1 cellular context compared by ENCODE assay signal in genomic region chr17:18314059-18314730, GRCh38.
TF ChIP-seq lines count a peak whose summit lies in the region.

No MANE protein-coding gene starts in this region.

TF ChIP-seq in HepG2, 621 proteins besides CTCF, POLR2A, EP300 and RAD21 (continues in another document):
- TF ChIP-seq MIER2 (CRISPR knock-in tag; IDR thresholded peaks at IDR 0.05): no peak
- no peak for TF ChIP-seq RBFOX2 (IDR thresholded peaks at IDR 0.05; ENCODE audit: low read depth, low read length)
- TF ChIP-seq ZNF577 (CRISPR knock-in tag; IDR thresholded peaks at IDR 0.05; ENCODE audit: borderline replicate concordance, low read depth): no peak
- 0 out of 2 replicates have a peak, but pooled peaks have one; percentile 40 for TF ChIP-seq ZNF761 (CRISPR knock-in tag; conservative IDR thresholded peaks at IDR 0.05)
- no peak for TF ChIP-seq SRSF9 (IDR thresholded peaks at IDR 0.05; ENCODE audit: borderline replicate concordance, insufficient read depth, low read depth, low read length, poor library complexity, severe bottlenecking)
- TF ChIP-seq ZNF432 (CRISPR knock-in tag; IDR thresholded peaks at IDR 0.05; ENCODE audit: borderline replicate concordance): no peak
- no peak for TF ChIP-seq KLF9 (CRISPR knock-in tag; IDR thresholded peaks at IDR 0.05; ENCODE audit: low read depth)
- no peak for TF ChIP-seq ZBTB1 (CRISPR knock-in tag; IDR thresholded peaks at IDR 0.05; ENCODE audit: borderline replicate concordance)
- TF ChIP-seq JUND (CRISPR knock-in tag; IDR thresholded peaks at IDR 0.05): peak; percentile 45; the same call in 1 of the 2 replicates
- 0 out of 2 replicates have a peak, but pooled peaks have one; percentile 71 for TF ChIP-seq SATB2 (CRISPR knock-in tag; IDR thresholded peaks at IDR 0.05)
- no peak for TF ChIP-seq RFXANK (CRISPR knock-in tag; IDR thresholded peaks at IDR 0.05)
- TF ChIP-seq NFATC3 (CRISPR knock-in tag; IDR thresholded peaks at IDR 0.05): no peak
- TF ChIP-seq CBX1 (IDR thresholded peaks at IDR 0.05; ENCODE audit: low read depth): no peak
- TF ChIP-seq CSRNP1 (CRISPR knock-in tag; IDR thresholded peaks at IDR 0.05): no peak
- 0 out of 2 replicates have a peak, but pooled peaks have one; percentile 28 for TF ChIP-seq ZNF609 (CRISPR knock-in tag; IDR thresholded peaks at IDR 0.05; ENCODE audit: borderline replicate concordance)
- TF ChIP-seq ZNF878 (CRISPR knock-in tag; IDR thresholded peaks at IDR 0.05): no peak
- 0 out of 2 replicates have a peak, but pooled peaks have one; percentile 33 for TF ChIP-seq ZNF629 (CRISPR knock-in tag; conservative IDR thresholded peaks at IDR 0.05)
- no peak for TF ChIP-seq FOXA1 (IDR thresholded peaks at IDR 0.05)
- no peak for TF ChIP-seq FOXA1 (CRISPR knock-in tag; IDR thresholded peaks at IDR 0.05)
- no peak for TF ChIP-seq ZNF496 (CRISPR knock-in tag; IDR thresholded peaks at IDR 0.05; ENCODE audit: insufficient replicate concordance)
- TF ChIP-seq ZNF687 (CRISPR knock-in tag; IDR thresholded peaks at IDR 0.05): no peak
- TF ChIP-seq ZNF570 (CRISPR knock-in tag; IDR thresholded peaks at IDR 0.05; ENCODE audit: borderline replicate concordance): no peak
- no peak for TF ChIP-seq ZNF672 (CRISPR knock-in tag; IDR thresholded peaks at IDR 0.05)
- no peak for TF ChIP-seq HCFC1 (IDR thresholded peaks at IDR 0.05; ENCODE audit: low read depth, low read length)
- TF ChIP-seq JUNB (CRISPR knock-in tag; IDR thresholded peaks at IDR 0.05; ENCODE audit: borderline replicate concordance): no peak
- TF ChIP-seq ZFP82 (CRISPR knock-in tag; IDR thresholded peaks at IDR 0.05; ENCODE audit: borderline replicate concordance): no peak
- TF ChIP-seq TERF1 (CRISPR knock-in tag; IDR thresholded peaks at IDR 0.05): no peak
- no peak for TF ChIP-seq FOXK1 (CRISPR knock-in tag; IDR thresholded peaks at IDR 0.05; ENCODE audit: borderline replicate concordance, low read depth)
- no peak for TF ChIP-seq TCF7 (IDR thresholded peaks at IDR 0.05; ENCODE audit: low read depth)
- no peak for TF ChIP-seq AKNA (CRISPR knock-in tag; IDR thresholded peaks at IDR 0.05; ENCODE audit: borderline replicate concordance)
- no peak; the same call in 1 of the 2 replicates for TF ChIP-seq SALL1 (CRISPR knock-in tag; IDR thresholded peaks at IDR 0.05)
- TF ChIP-seq SKIL (CRISPR knock-in tag; IDR thresholded peaks at IDR 0.05; ENCODE audit: borderline replicate concordance): no peak
- 0 out of 2 replicates have a peak, but pooled peaks have one; percentile 60 for TF ChIP-seq ZNF83 (CRISPR knock-in tag; IDR thresholded peaks at IDR 0.05; ENCODE audit: borderline replicate concordance)
- no peak for TF ChIP-seq SMARCC2 (IDR thresholded peaks at IDR 0.05)
- no peak for TF ChIP-seq MAF1 (CRISPR knock-in tag; IDR thresholded peaks at IDR 0.05; ENCODE audit: borderline replicate concordance)
- TF ChIP-seq ZNF660 (CRISPR knock-in tag; IDR thresholded peaks at IDR 0.05; ENCODE audit: borderline replicate concordance, low read depth): no peak
- 0 out of 2 replicates have a peak, but pooled peaks have one; percentile 17 for TF ChIP-seq ISL2 (CRISPR knock-in tag; IDR thresholded peaks at IDR 0.05)
- TF ChIP-seq MED8 (CRISPR knock-in tag; IDR thresholded peaks at IDR 0.05; ENCODE audit: insufficient replicate concordance): peak; percentile 56
- TF ChIP-seq MED1 (CRISPR knock-in tag; IDR thresholded peaks at IDR 0.05): no peak; the same call in 1 of the 2 replicates
- TF ChIP-seq PHF20 (CRISPR knock-in tag; IDR thresholded peaks at IDR 0.05): no peak
- TF ChIP-seq KLF15 (CRISPR knock-in tag; IDR thresholded peaks at IDR 0.05; ENCODE audit: borderline replicate concordance): no peak
- no peak for TF ChIP-seq NFIB (CRISPR knock-in tag; IDR thresholded peaks at IDR 0.05; ENCODE audit: borderline replicate concordance)
- TF ChIP-seq EEA1 (CRISPR knock-in tag; IDR thresholded peaks at IDR 0.05; ENCODE audit: borderline replicate concordance): peak; percentile 47; the same call in 1 of the 2 replicates
- no peak; the same call in 1 of the 2 replicates for TF ChIP-seq IKZF5 (CRISPR knock-in tag; IDR thresholded peaks at IDR 0.05)
- TF ChIP-seq PTBP1 (IDR thresholded peaks at IDR 0.05; ENCODE audit: low read depth, low read length, poor library complexity, severe bottlenecking): no peak
